ENCODE assay signal across 8 cellular contexts in genomic region chr1:201461783-201462441, GRCh38. TPM values are rescaled to one million over a fixed set of nuclear protein-coding genes. Genes with fewer than 3 reads are reported as not detected.
DNase-seq lines count a peak whose midpoint lies in the region; ATAC-seq and TF ChIP-seq lines count a peak whose summit lies in the region.

No MANE protein-coding gene starts in this region.

- peaks cover 10 to 24% of the 10 kb centered on the region in 2 donors for H3K27me3 Mint-ChIP-seq in CD8-positive, alpha-beta memory T cell

- TF ChIP-seq POLR2A in prostate gland (IDR thresholded peaks at IDR 0.05): peak; percentile 42

- no peaks in the 10 kb centered on the region for H3K9me3 Mint-ChIP-seq in CD8-positive, alpha-beta memory T cell

- intact Hi-C loops in prostate gland (cut with DNase I): no loop called here

- H3K4me1 ChIP-seq in CD8-positive, alpha-beta memory T cell (ENCODE audit: insufficient read depth, low read length): no peaks in the 10 kb centered on the region
- H3K4me1 ChIP-seq in RWPE2 (ENCODE audit: insufficient read depth, poor library complexity, severe bottlenecking) (peaks cover 42% of the 10 kb centered on the region), foreskin keratinocyte (peaks cover 20% of the 10 kb centered on the region), prostate gland (replicated peaks) (peaks cover 17% of the 10 kb centered on the region)

- no peak overlapping the region for H3K4me3 Mint-ChIP-seq in CD8-positive, alpha-beta memory T cell

- 40% methylated on average over 12 of the region's 12 CpGs for WGBS in prostate gland

- CTCF ChIA-PET in CD8-positive, alpha-beta memory T cell (lab: Charles Lee): interaction anchor here (2.7 kb wide), 1 partner anchor 14 kb away, joined by 8 read pairs; no protein-coding TSS in a partner anchor

- ATAC-seq in RWPE2 (ENCODE audit: low read depth): peak; percentile 77
- peak; percentile 82 for ATAC-seq in foreskin keratinocyte

- H3K4me3 ChIP-seq in CD8-positive, alpha-beta memory T cell (ENCODE audit: low read length): no peak overlapping the region
- H3K4me3 ChIP-seq in RWPE2 (ENCODE audit: severe bottlenecking) (no peak overlapping the region), prostate gland (no peak overlapping the region), WERI-Rb-1 (ENCODE audit: low read depth, low read length) (no peak overlapping the region)

- no peaks in the 10 kb centered on the region for H3K27me3 ChIP-seq in CD8-positive, alpha-beta memory T cell (ENCODE audit: insufficient read depth, low read length, poor library complexity, severe bottlenecking)
- no peaks in the 10 kb centered on the region for H3K27me3 ChIP-seq in RWPE2 (ENCODE audit: insufficient read depth, poor library complexity, severe bottlenecking)
- H3K27me3 ChIP-seq in foreskin keratinocyte: no peaks in the 10 kb centered on the region
- H3K27me3 ChIP-seq in prostate gland (replicated peaks; ENCODE audit: insufficient read depth): no peaks in the 10 kb centered on the region
- H3K27me3 ChIP-seq in WERI-Rb-1 (ENCODE audit: insufficient read depth, low read depth, severe bottlenecking): no peaks in the 10 kb centered on the region

- POLR2A ChIA-PET in CD8-positive, alpha-beta memory T cell (lab: Charles Lee): no interaction called here

- H3K4me1 Mint-ChIP-seq in CD8-positive, alpha-beta memory T cell: no peaks in the 10 kb centered on the region

- no peak for TF ChIP-seq CTCF in RWPE2 (IDR thresholded peaks at IDR 0.05; ENCODE audit: poor library complexity, severe bottlenecking)
- no peak for TF ChIP-seq CTCF in foreskin keratinocyte (conservative IDR thresholded peaks at IDR 0.05)
- no peak for TF ChIP-seq CTCF in prostate gland (IDR thresholded peaks at IDR 0.05)
- no peak for TF ChIP-seq CTCF in WERI-Rb-1 (IDR thresholded peaks at IDR 0.05; ENCODE audit: low read depth, low read length)
- no peak for TF ChIP-seq CTCF in GM20000 (IDR thresholded peaks at IDR 0.05; ENCODE audit: extremely low read depth, missing control alignments)

- H3K27ac Mint-ChIP-seq in CD8-positive, alpha-beta memory T cell: no peak overlapping the region

- no peak for DNase-seq in CD8-positive, alpha-beta memory T cell
- peak; percentile 98 for DNase-seq in RWPE2 (ENCODE audit: low spot score)
- peak; percentile 98 for DNase-seq in foreskin keratinocyte
- DNase-seq in prostate gland (ENCODE audit: low spot score): peak; percentile 84
- no peak for DNase-seq in NCI-H526 treated with DMSO at 0.1 percent for 48 hours (lab: John Stamatoyannopoulos, UW)
- DNase-seq in NCI-H1105 (lab: John Stamatoyannopoulos, UW): no peak
- DNase-seq in WERI-Rb-1: no peak
- no peak for DNase-seq in GM20000 (ENCODE audit: low spot score)

- no peaks in the 10 kb centered on the region for H3K36me3 ChIP-seq in CD8-positive, alpha-beta memory T cell (ENCODE audit: insufficient read depth, low read length)
- H3K36me3 ChIP-seq in RWPE2 (ENCODE audit: low read depth): peaks cover 28% of the 10 kb centered on the region
- peaks cover 5 to 10% of the 10 kb centered on the region in 2 donors for H3K36me3 ChIP-seq in prostate gland
- peaks cover 30% of the 10 kb centered on the region for H3K36me3 ChIP-seq in WERI-Rb-1

- H3K9me3 ChIP-seq in CD8-positive, alpha-beta memory T cell (ENCODE audit: low read length): no peaks in the 10 kb centered on the region
- no peaks in the 10 kb centered on the region for H3K9me3 ChIP-seq in RWPE2 (ENCODE audit: severe bottlenecking)
- H3K9me3 ChIP-seq in prostate gland: no peaks in the 10 kb centered on the region
- no peaks in the 10 kb centered on the region for H3K9me3 ChIP-seq in WERI-Rb-1 (ENCODE audit: severe bottlenecking)

- H3K27ac ChIP-seq in CD8-positive, alpha-beta memory T cell (ENCODE audit: low read depth, low read length): peak overlapping the region; percentile 35
- peak overlapping the region; percentile 97 for H3K27ac ChIP-seq in RWPE2 (ENCODE audit: poor library complexity, severe bottlenecking)
- H3K27ac ChIP-seq in foreskin keratinocyte: peak overlapping the region; percentile 95
- peak overlapping the region; percentile 83 to 85 for H3K27ac ChIP-seq in prostate gland
- H3K27ac ChIP-seq in WERI-Rb-1: no peak overlapping the region

- no peaks in the 10 kb centered on the region for H3K36me3 Mint-ChIP-seq in CD8-positive, alpha-beta memory T cell

RNA-seq across cellular contexts. Expression of gene PHLDA3, which starts 7.1 kb away (rescaled TPM):
- total RNA-seq in CD8-positive, alpha-beta memory T cell: 10 to 100 TPM; 18.6 to 22.7 TPM
- polyA plus RNA-seq in CD8-positive, alpha-beta memory T cell: 1.0 TPM
- 56.2 and 59.1 TPM in 2 replicates for total RNA-seq in foreskin keratinocyte
- polyA plus RNA-seq in foreskin keratinocyte: 116 and 136 TPM in 2 replicates
- 10 to 100 TPM; 49.7 to 73.9 TPM for total RNA-seq in prostate gland

RNA-seq across cellular contexts. Expression of gene TNNI1, which starts 40.4 kb away (rescaled TPM):
- not detected for total RNA-seq in CD8-positive, alpha-beta memory T cell
- polyA plus RNA-seq in CD8-positive, alpha-beta memory T cell: not detected
- total RNA-seq in foreskin keratinocyte (not detected in 2 replicates), prostate gland (10 to 100 TPM in 1 of 2 donors, not detected in 1; 16.9 TPM)
- not detected in 2 replicates for polyA plus RNA-seq in foreskin keratinocyte

RNA-seq across cellular contexts. Expression of gene CSRP1, which starts 45.0 kb away (rescaled TPM):
- total RNA-seq in CD8-positive, alpha-beta memory T cell: 10 to 100 TPM; 66.9 to 67.6 TPM
- polyA plus RNA-seq in CD8-positive, alpha-beta memory T cell: 65.0 TPM
- total RNA-seq in foreskin keratinocyte: 176 and 188 TPM in 2 replicates
- polyA plus RNA-seq in foreskin keratinocyte: 193 and 199 TPM in 2 replicates
- total RNA-seq in prostate gland: 1,000 to 10,000 TPM; 1,117 to 1,634 TPM

Comparison
In these comparisons a context has a peak if more than half of its experiments do, and no peak if none do; other contexts are left out.
1. DNase-seq: peak in RWPE2 (single experiment), foreskin keratinocyte (2 of 2) and prostate gland (single experiment); none in CD8-positive, alpha-beta memory T cell (0 of 5), NCI-H526 treated with DMSO at 0.1 percent for 48 hours (single experiment), NCI-H1105 (single experiment), WERI-Rb-1 (single experiment) and GM20000 (single experiment).